In genomic region chr21:42892582-42892930, GRCh38 we compare ENCODE assay signal across 8 cellular contexts. TPM values are rescaled to one million over a fixed set of nuclear protein-coding genes. Genes with fewer than 3 reads are reported as not detected.
DNase-seq lines count a peak whose midpoint lies in the region; ATAC-seq and TF ChIP-seq lines count a peak whose summit lies in the region.

No MANE protein-coding gene starts in this region.

- H3K36me3 ChIP-seq in SU-DHL-6 (ENCODE audit: low read length) = no peaks in the 10 kb centered on the region
- H3K36me3 ChIP-seq in heart left ventricle = peaks cover 0 to 27% (median 18%) of the 10 kb centered on the region in 9 donors
- peaks cover 0 to 11% of the 10 kb centered on the region in 2 donors for H3K36me3 ChIP-seq in gastrocnemius medialis

- CTCF ChIA-PET in activated naive CD4-positive, alpha-beta T cell treated with anti-CD3 and anti-CD28 coated beads for 36 hours (lab: Charles Lee) = interaction anchor here (1.1 to 1.5 kb wide), 2 partner anchors 12 to 14 kb away, joined by 3 read pairs; no protein-coding TSS in a partner anchor

- WGBS in heart left ventricle, 4 donors = 13 to 45% (median 22%) methylated on average over 8 to 18 of the region's 18 CpGs

- 0 out of 2 replicates have a peak, but pooled peaks cover 2% of the 10 kb centered on the region for H3F3A ChIP-seq in SU-DHL-6 (ENCODE audit: insufficient read depth)

- H3K9ac ChIP-seq in SU-DHL-6 (ENCODE audit: low read length) = peak overlapping the region; percentile 96

- peak overlapping the region; percentile 85 for H3K4me3 Mint-ChIP-seq in activated naive CD4-positive, alpha-beta T cell treated with anti-CD3 and anti-CD28 coated beads for 36 hours

- no peak for DNase-seq in activated naive CD4-positive, alpha-beta T cell treated with anti-CD3 and anti-CD28 coated beads for 36 hours
- no peak for DNase-seq in activated naive CD4-positive, alpha-beta T cell treated with Interleukin-2 at 50 U/mL for 16 hours
- DNase-seq in heart left ventricle (no peak), gastrocnemius medialis (no peak), DMS79 (lab: John Stamatoyannopoulos, UW) (no peak), NCI-H1694 (lab: John Stamatoyannopoulos, UW) (no peak)

- peaks cover 0 to 22% (median 13%) of the 10 kb centered on the region in 12 donors for H3K4me1 ChIP-seq in heart left ventricle
- H3K4me1 ChIP-seq in gastrocnemius medialis = peaks cover 12 to 15% of the 10 kb centered on the region in 2 donors

- H4K20me1 ChIP-seq in SU-DHL-6 (ENCODE audit: low read depth, low read length) = no peaks in the 10 kb centered on the region

- H3K36me3 Mint-ChIP-seq in activated naive CD4-positive, alpha-beta T cell treated with anti-CD3 and anti-CD28 coated beads for 36 hours (ENCODE audit: low read depth) = peaks cover 4% of the 10 kb centered on the region

- no peaks in the 10 kb centered on the region for H3K27me3 ChIP-seq in SU-DHL-6 (ENCODE audit: low read length)
- no peaks in the 10 kb centered on the region for H3K27me3 ChIP-seq in heart left ventricle
- H3K27me3 ChIP-seq in gastrocnemius medialis = no peaks in the 10 kb centered on the region

- peaks cover 14% of the 10 kb centered on the region; the same call in 1 of the 2 replicates for H3K79me2 ChIP-seq in SU-DHL-6 (ENCODE audit: insufficient read depth, low read length)

- intact Hi-C loops in activated naive CD4-positive, alpha-beta T cell treated with anti-CD3 and anti-CD28 coated beads for 36 hours (cut with micrococcal nuclease) = loop anchor here (2.0 kb wide), 1 partner anchor 764 kb away; no protein-coding TSS in a partner anchor
- intact Hi-C loops in heart left ventricle (cut with DNase I) = loop anchor here in 4 of 10 donors (5.0 to 10.0 kb wide), 2 partner anchors 80 to 82 kb away; partner anchors contain the start of gene PKNOX1 (in 4 of the 4)
- intact Hi-C loops in gastrocnemius medialis (cut with DNase I; ENCODE audit: low total_unique reads) = loop anchor here (10.0 kb wide), 1 partner anchor 52 kb away; no protein-coding TSS in a partner anchor

- H3K27ac Mint-ChIP-seq in activated naive CD4-positive, alpha-beta T cell treated with anti-CD3 and anti-CD28 coated beads for 36 hours = peak overlapping the region; percentile 81

- H3K4me1 Mint-ChIP-seq in activated naive CD4-positive, alpha-beta T cell treated with anti-CD3 and anti-CD28 coated beads for 36 hours (ENCODE audit: low read depth) = peaks cover 12% of the 10 kb centered on the region

- H3K4me3 ChIP-seq in SU-DHL-6 (ENCODE audit: insufficient read depth, low read length, poor library complexity, severe bottlenecking) = peak overlapping the region; percentile 68
- H3K4me3 ChIP-seq in heart left ventricle = peak overlapping the region; percentile 68 to 98 (median 88)
- peak overlapping the region; percentile 59 to 80 (median 74) for H3K4me3 ChIP-seq in gastrocnemius medialis

- no peak for TF ChIP-seq CTCF in SU-DHL-6 (IDR thresholded peaks at IDR 0.05; ENCODE audit: insufficient read depth, low read length, poor library complexity, severe bottlenecking)
- TF ChIP-seq CTCF in heart left ventricle (IDR thresholded peaks at IDR 0.05) = no peak
- peak in 1 of 5 experiments; percentile 4 for TF ChIP-seq CTCF in gastrocnemius medialis (IDR thresholded peaks at IDR 0.05 in 4 of 5, conservative IDR thresholded peaks at IDR 0.05 in 1 of 5)

- in situ Hi-C loops in gastrocnemius medialis (cut with MboI; ENCODE audit: low sequenced_read_pairs in 4 of 4) = loop anchor here in 1 of 4 donors (10.0 to 25.0 kb wide), 2 partner anchors 82 to 105 kb away; partner anchors contain the start of gene PKNOX1

- no peak for TF ChIP-seq POLR2A in heart left ventricle (IDR thresholded peaks at IDR 0.05)
- no peak for TF ChIP-seq POLR2A in gastrocnemius medialis (IDR thresholded peaks at IDR 0.05)

- H3K9me3 ChIP-seq in SU-DHL-6 (ENCODE audit: insufficient read depth, low read length) = no peaks in the 10 kb centered on the region
- no peaks in the 10 kb centered on the region for H3K9me3 ChIP-seq in heart left ventricle
- H3K9me3 ChIP-seq in gastrocnemius medialis = no peaks in the 10 kb centered on the region

- H3K4me2 ChIP-seq in SU-DHL-6 (ENCODE audit: low read depth, low read length, poor library complexity, severe bottlenecking) = peak overlapping the region; percentile 76

- H3K9me2 ChIP-seq in SU-DHL-6 (replicated peaks; ENCODE audit: insufficient read depth, low read length) = no peaks in the 10 kb centered on the region

- H3K27me3 Mint-ChIP-seq in activated naive CD4-positive, alpha-beta T cell treated with anti-CD3 and anti-CD28 coated beads for 36 hours (ENCODE audit: low read depth) = no peaks in the 10 kb centered on the region

- ATAC-seq in heart left ventricle (peak in 3 of 4 donors; percentile 5 to 36 (median 24)), gastrocnemius medialis (peak; percentile 38 to 39), HG03280 (IDR thresholded peaks at IDR 0.05; ENCODE audit: unreplicated experiment) (no peak)

- H3K27ac ChIP-seq in SU-DHL-6 (ENCODE audit: low read depth, low read length) = peak overlapping the region; percentile 40; the same call in 1 of the 2 replicates
- peak overlapping the region; percentile 65 to 99 (median 94) for H3K27ac ChIP-seq in heart left ventricle
- H3K27ac ChIP-seq in gastrocnemius medialis = peak overlapping the region; percentile 87 to 95 (median 92)

- peak overlapping the region; percentile 84 for H2AFZ ChIP-seq in SU-DHL-6 (ENCODE audit: low read depth, low read length, severe bottlenecking)

- H3K9me3 Mint-ChIP-seq in activated naive CD4-positive, alpha-beta T cell treated with anti-CD3 and anti-CD28 coated beads for 36 hours = no peaks in the 10 kb centered on the region

RNA-seq across cellular contexts. Expression of gene NDUFV3, which starts 0.6 kb away (rescaled TPM):
- total RNA-seq in activated naive CD4-positive, alpha-beta T cell treated with anti-CD3 and anti-CD28 coated beads for 36 hours = 10 to 100 TPM; 11.5 to 12.5 TPM
- total RNA-seq in heart left ventricle (10 to 100 TPM; 35.1 to 62.8 (median 50.4) TPM), gastrocnemius medialis (100 to 1,000 TPM in 1 of 4 donors, 10 to 100 TPM in 3; 96.4 to 109 (median 97.7) TPM)
- polyA plus RNA-seq in heart left ventricle = 10 to 100 TPM; 22.7 to 59.1 TPM

RNA-seq across cellular contexts. Expression of gene WDR4, which starts 13.2 kb away (rescaled TPM):
- 10 to 100 TPM; 38.6 to 38.7 TPM for total RNA-seq in activated naive CD4-positive, alpha-beta T cell treated with anti-CD3 and anti-CD28 coated beads for 36 hours
- total RNA-seq in heart left ventricle (1 to 10 TPM; 1.7 to 9.1 (median 6.4) TPM), gastrocnemius medialis (10 to 100 TPM in 1 of 4 donors, 1 to 10 TPM in 3; 1.9 to 13.3 (median 4.4) TPM)
- 10 to 100 TPM in 1 of 2 donors, 1 to 10 TPM in 1; 3.5 to 17.9 TPM for polyA plus RNA-seq in heart left ventricle

RNA-seq across cellular contexts. Expression of gene ERVH48-1, which starts 32.9 kb away (rescaled TPM):
- under 1 TPM in 1 of 2 experiments, not detected in 1; 0.17 TPM for total RNA-seq in activated naive CD4-positive, alpha-beta T cell treated with anti-CD3 and anti-CD28 coated beads for 36 hours
- total RNA-seq in heart left ventricle (not detected), gastrocnemius medialis (not detected)
- polyA plus RNA-seq in heart left ventricle = under 1 TPM in 1 of 2 donors, not detected in 1; 0.08 TPM

Comparison
In these comparisons a context has a peak if more than half of its experiments do, and no peak if none do; other contexts are left out.
1. H3K27ac ChIP-seq: peak in every context shown above with its lines; median percentile 94 in heart left ventricle; 92 in gastrocnemius medialis; 40 in SU-DHL-6.